Comparison of ENCODE assay signal across 1 cellular context in genomic region chr17:74203439-74204240, GRCh38.
TF ChIP-seq lines count a peak whose summit lies in the region.

TSS of gene RPL38 (plus strand) at chr17:74203678. CDS start at chr17:74203956, 278 bp downstream.

TF ChIP-seq in HepG2, 621 proteins besides CTCF, POLR2A, EP300 and RAD21 (continued from another document and continues in another):
- peak; percentile 91 for TF ChIP-seq ATF2 (CRISPR knock-in tag; IDR thresholded peaks at IDR 0.05)
- no peak for TF ChIP-seq FOSL1 (CRISPR knock-in tag; IDR thresholded peaks at IDR 0.05; ENCODE audit: borderline replicate concordance)
- peak; percentile 72 for TF ChIP-seq ZC3H13 (CRISPR knock-in tag; IDR thresholded peaks at IDR 0.05)
- peak; percentile 99 for TF ChIP-seq PCBP1 (IDR thresholded peaks at IDR 0.05; ENCODE audit: borderline replicate concordance, low read depth, low read length)
- TF ChIP-seq SETDB1 (CRISPR knock-in tag; IDR thresholded peaks at IDR 0.05; ENCODE audit: borderline replicate concordance), result no peak
- 0 out of 2 replicates have a peak, but pooled peaks have one; percentile 44 for TF ChIP-seq ZNF878 (CRISPR knock-in tag; IDR thresholded peaks at IDR 0.05)
- TF ChIP-seq ZBTB34 (CRISPR knock-in tag; IDR thresholded peaks at IDR 0.05), result peak; percentile 64; the same call in 1 of the 2 replicates
- TF ChIP-seq SP1 (IDR thresholded peaks at IDR 0.05), result no peak
- TF ChIP-seq SP1 (CRISPR knock-in tag; IDR thresholded peaks at IDR 0.05), result peak; percentile 87
- TF ChIP-seq KLF6 (CRISPR knock-in tag; IDR thresholded peaks at IDR 0.05), result peak; percentile 93
- 0 out of 2 replicates have a peak, but pooled peaks have one; percentile 74 for TF ChIP-seq ZNF780A (CRISPR knock-in tag; IDR thresholded peaks at IDR 0.05)
- peak; percentile 72; the same call in 1 of the 2 replicates for TF ChIP-seq BRD4 (CRISPR knock-in tag; IDR thresholded peaks at IDR 0.05)
- peak; percentile 77 for TF ChIP-seq GATAD2A (CRISPR knock-in tag; IDR thresholded peaks at IDR 0.05)
- peak; percentile 79 for TF ChIP-seq GATA4 (IDR thresholded peaks at IDR 0.05; ENCODE audit: borderline replicate concordance, low read depth)
- TF ChIP-seq IRF9 (CRISPR knock-in tag; IDR thresholded peaks at IDR 0.05; ENCODE audit: borderline replicate concordance), result peak; percentile 76; the same call in 1 of the 2 replicates
- peak; percentile 49; the same call in 1 of the 2 replicates for TF ChIP-seq FLYWCH1 (CRISPR knock-in tag; IDR thresholded peaks at IDR 0.05)
- no peak for TF ChIP-seq MTERF4 (CRISPR knock-in tag; IDR thresholded peaks at IDR 0.05)
- TF ChIP-seq ZNF136 (CRISPR knock-in tag; IDR thresholded peaks at IDR 0.05; ENCODE audit: low read depth), result 0 out of 2 replicates have a peak, but pooled peaks have one; percentile 36
- no peak; the same call in 1 of the 2 replicates for TF ChIP-seq NR2F6 (IDR thresholded peaks at IDR 0.05)
- peak; percentile 54; the same call in 1 of the 2 replicates for TF ChIP-seq NR2F6 (CRISPR knock-in tag; IDR thresholded peaks at IDR 0.05)
- peak; percentile 73 for TF ChIP-seq ARID3A (IDR thresholded peaks at IDR 0.05; ENCODE audit: low read depth, low read length)
- TF ChIP-seq ARNTL (CRISPR knock-in tag; IDR thresholded peaks at IDR 0.05), result peak; percentile 79; the same call in 1 of the 2 replicates
- TF ChIP-seq CEBPZ (IDR thresholded peaks at IDR 0.05; ENCODE audit: low read length), result no peak
- 0 out of 2 replicates have a peak, but pooled peaks have one; percentile 64 for TF ChIP-seq ZNF468 (CRISPR knock-in tag; IDR thresholded peaks at IDR 0.05)
- TF ChIP-seq TMF1 (CRISPR knock-in tag; IDR thresholded peaks at IDR 0.05; ENCODE audit: low read depth), result 0 out of 2 replicates have a peak, but pooled peaks have one; percentile 31
- peak; percentile 91; the same call in 1 of the 2 replicates for TF ChIP-seq THAP9 (CRISPR knock-in tag; IDR thresholded peaks at IDR 0.05; ENCODE audit: borderline replicate concordance)
- TF ChIP-seq ZBTB4 (CRISPR knock-in tag; IDR thresholded peaks at IDR 0.05; ENCODE audit: borderline replicate concordance), result 0 out of 2 replicates have a peak, but pooled peaks have one; percentile 41
- no peak for TF ChIP-seq SATB2 (CRISPR knock-in tag; IDR thresholded peaks at IDR 0.05)
- TF ChIP-seq SMAD9 (CRISPR knock-in tag; IDR thresholded peaks at IDR 0.05), result peak; percentile 86; the same call in 1 of the 2 replicates
- TF ChIP-seq MAZ (IDR thresholded peaks at IDR 0.05; ENCODE audit: borderline replicate concordance, low read depth, low read length), result peak; percentile 55; the same call in 1 of the 2 replicates
- peak; percentile 88 for TF ChIP-seq MAZ (CRISPR knock-in tag; IDR thresholded peaks at IDR 0.05; ENCODE audit: low read depth)
- peak; percentile 74 for TF ChIP-seq HOXD1 (CRISPR knock-in tag; IDR thresholded peaks at IDR 0.05)
- TF ChIP-seq ZNF674 (CRISPR knock-in tag; IDR thresholded peaks at IDR 0.05; ENCODE audit: low read depth), result 0 out of 2 replicates have a peak, but pooled peaks have one; percentile 84
- TF ChIP-seq KAT7 (CRISPR knock-in tag; IDR thresholded peaks at IDR 0.05; ENCODE audit: borderline replicate concordance), result peak; percentile 51; the same call in 1 of the 2 replicates
- TF ChIP-seq ZC3H4 (CRISPR knock-in tag; IDR thresholded peaks at IDR 0.05; ENCODE audit: borderline replicate concordance), result 0 out of 2 replicates have a peak, but pooled peaks have one; percentile 80
- no peak for TF ChIP-seq NONO (IDR thresholded peaks at IDR 0.05)
- TF ChIP-seq NONO (CRISPR knock-in tag; conservative IDR thresholded peaks at IDR 0.05), result peak; percentile 95
- no peak for TF ChIP-seq SSRP1 (CRISPR knock-in tag; IDR thresholded peaks at IDR 0.05)
- TF ChIP-seq ZNF280B (CRISPR knock-in tag; IDR thresholded peaks at IDR 0.05; ENCODE audit: borderline replicate concordance), result peak; percentile 96
- peak; percentile 98 for TF ChIP-seq NFKBIZ (CRISPR knock-in tag; IDR thresholded peaks at IDR 0.05)
- TF ChIP-seq KDM3A (CRISPR knock-in tag; IDR thresholded peaks at IDR 0.05; ENCODE audit: low read depth), result peak; percentile 90
- peak; percentile 87 for TF ChIP-seq HNRNPK (IDR thresholded peaks at IDR 0.05; ENCODE audit: low read depth, low read length, poor library complexity, severe bottlenecking)
- peak; percentile 29; the same call in 1 of the 2 replicates for TF ChIP-seq RFX5 (IDR thresholded peaks at IDR 0.05; ENCODE audit: low read depth, low read length)
- TF ChIP-seq ZMYM3 (CRISPR knock-in tag; IDR thresholded peaks at IDR 0.05), result peak; percentile 81; the same call in 1 of the 2 replicates
- peak; percentile 58; the same call in 1 of the 2 replicates for TF ChIP-seq ZNF230 (CRISPR knock-in tag; IDR thresholded peaks at IDR 0.05)
- TF ChIP-seq ZKSCAN8 (CRISPR knock-in tag; IDR thresholded peaks at IDR 0.05; ENCODE audit: borderline replicate concordance), result peak; percentile 86
